22 cellular contexts compared by ENCODE assay signal in genomic region chr7:47751068-47751467, GRCh38.
A peak's percentile ranks its signal among the peaks of the same experiment; 100 is the strongest.
DNase-seq lines count a peak whose midpoint lies in the region; ATAC-seq, FAIRE-seq and TF ChIP-seq lines count a peak whose summit lies in the region.
"Had no signal": no experiment of that assay in that cellular context is flagged by ENCODE, and none has a peak within 500 bp of the region (broad histone marks: within the 10 kb centered on the region; RNA-seq: fewer than 3 reads in every experiment).

No MANE protein-coding gene starts in this region.

- peaks cover 9% of the 10 kb centered on the region for H3K4me1 Mint-ChIP-seq in activated naive CD8-positive, alpha-beta T cell treated with anti-CD3 and anti-CD28 coated beads, Interleukin-2, amount 10 ng/mL, durations not matched to agents 7 days and 5 days
- H3K4me1 Mint-ChIP-seq: H9 had no signal

- POLR2A ChIA-PET in activated naive CD8-positive, alpha-beta T cell treated with anti-CD3 and anti-CD28 coated beads, Interleukin-2, amount 10 ng/mL, durations not matched to agents 7 days and 5 days (lab: Charles Lee), result no interaction called here

- H2AFZ ChIP-seq in keratinocyte (ENCODE audit: control insufficient read depth, low read length) (peak overlapping the region; percentile 2), GM23248 (no peak overlapping the region)

- dilution Hi-C loops in keratinocyte (cut with MboI; ENCODE audit: extremely low pct_ligation_motif_present, low sequenced_read_pairs), result no loop called here

- peaks cover 0 to 15% (median 7%) of the 10 kb centered on the region in 10 experiments; a peak in 13 of 20 replicates for H3K4me1 ChIP-seq in BLaER1 treated with 17β-estradiol and CSF1 and Interleukin-3, amounts not matched to agents 10 nM and 100 nM
- H3K4me1 ChIP-seq in keratinocyte (ENCODE audit: control insufficient read depth, extremely low read depth, insufficient read depth, low read length) (no peaks in the 10 kb centered on the region), GM23248 (ENCODE audit: insufficient read depth) (no peaks in the 10 kb centered on the region)
- H3K4me1 ChIP-seq: Peyer's patch had no signal

- TF ChIP-seq POLR2A in NB4 (IDR thresholded peaks at IDR 0.05; ENCODE audit: extremely low read depth, insufficient read length), result no peak

- no peaks in the 10 kb centered on the region for H3K9me2 ChIP-seq in GM23248 (ENCODE audit: insufficient read depth)
- H3K9me2 ChIP-seq: SK-N-SH had no signal

- H4K20me1 ChIP-seq in BLaER1 treated with 17β-estradiol and CSF1 and Interleukin-3, amounts not matched to agents 10 nM and 100 nM, result no peaks in the 10 kb centered on the region
- no peaks in the 10 kb centered on the region for H4K20me1 ChIP-seq in keratinocyte (ENCODE audit: control insufficient read depth, extremely low read depth, insufficient read depth, low read length)
- no peaks in the 10 kb centered on the region for H4K20me1 ChIP-seq in GM23248 (ENCODE audit: insufficient read depth)

- H3K9ac ChIP-seq in BLaER1 treated with 17β-estradiol and CSF1 and Interleukin-3, amounts not matched to agents 10 nM and 100 nM, result no peak overlapping the region
- no peak overlapping the region for H3K9ac ChIP-seq in keratinocyte (ENCODE audit: control insufficient read depth, extremely low read depth, insufficient read depth, low read length)
- H3K9ac ChIP-seq in GM23248, result no peak overlapping the region
- H3K9ac ChIP-seq: SK-N-SH had no signal

- no peaks in the 10 kb centered on the region for H3K36me3 ChIP-seq in BLaER1 treated with 17β-estradiol and CSF1 and Interleukin-3, amounts not matched to agents 10 nM and 100 nM
- no peaks in the 10 kb centered on the region for H3K36me3 ChIP-seq in keratinocyte (ENCODE audit: control insufficient read depth in 2 of 2, extremely low read depth in 1 of 2, insufficient read depth in 2 of 2, low read length in 2 of 2)
- no peaks in the 10 kb centered on the region for H3K36me3 ChIP-seq in GM23248 (ENCODE audit: low read depth)
- H3K36me3 ChIP-seq: Peyer's patch had no signal

- FAIRE-seq in keratinocyte (lab: Jason Lieb, UNC) (no peak), D721Med (lab: Jason Lieb, UNC) (no peak)
- FAIRE-seq: A204.1 had no signal

- H3K27me3 ChIP-seq in BLaER1 treated with 17β-estradiol and CSF1 and Interleukin-3, amounts not matched to agents 10 nM and 100 nM, result no peaks in the 10 kb centered on the region
- H3K27me3 ChIP-seq in keratinocyte (ENCODE audit: control insufficient read depth, extremely low read depth, insufficient read depth, low read length), result peaks cover 2% of the 10 kb centered on the region
- H3K27me3 ChIP-seq in GM23248 (replicated peaks; ENCODE audit: insufficient read depth), result no peaks in the 10 kb centered on the region
- H3K27me3 ChIP-seq: Peyer's patch had no signal

- H3K9me3 ChIP-seq in BLaER1 treated with 17β-estradiol and CSF1 and Interleukin-3, amounts not matched to agents 10 nM and 100 nM (replicated peaks in 1 of 11), result peaks cover 0 to 14% (median 10%) of the 10 kb centered on the region in 11 experiments; a peak in 18 of 22 replicates
- no peaks in the 10 kb centered on the region for H3K9me3 ChIP-seq in keratinocyte (ENCODE audit: control insufficient read depth, low read depth, low read length)
- no peaks in the 10 kb centered on the region for H3K9me3 ChIP-seq in GM23248 (ENCODE audit: low read depth)
- H3K9me3 ChIP-seq: Peyer's patch, SK-N-SH had no signal

- H3K27me3 Mint-ChIP-seq in activated naive CD8-positive, alpha-beta T cell treated with anti-CD3 and anti-CD28 coated beads, Interleukin-2, amount 10 ng/mL, durations not matched to agents 7 days and 5 days, result peaks cover 13% of the 10 kb centered on the region

- no peak overlapping the region for H3K27ac ChIP-seq in BLaER1 treated with 17β-estradiol and CSF1 and Interleukin-3, amounts not matched to agents 10 nM and 100 nM
- H3K27ac ChIP-seq in keratinocyte (ENCODE audit: control insufficient read depth, insufficient read depth, low read length) (no peak overlapping the region), GM23248 (no peak overlapping the region)
- H3K27ac ChIP-seq: C4-2B, Peyer's patch had no signal

- H3K9me1 ChIP-seq in keratinocyte (ENCODE audit: control insufficient read depth, extremely low read depth, insufficient read depth, low read length), result no peaks in the 10 kb centered on the region

- peak overlapping the region in 8 of 11 experiments; percentile 7 to 62 (median 28); a peak in 13 of 22 replicates for H3K4me2 ChIP-seq in BLaER1 treated with 17β-estradiol and CSF1 and Interleukin-3, amounts not matched to agents 10 nM and 100 nM
- H3K4me2 ChIP-seq in keratinocyte (ENCODE audit: control insufficient read depth, extremely low read depth, insufficient read depth, low read depth, low read length) (no peak overlapping the region), GM23248 (ENCODE audit: unreplicated experiment) (no peak overlapping the region)
- H3K4me2 ChIP-seq: SK-N-SH had no signal

- no peak overlapping the region for H3K27ac Mint-ChIP-seq in activated naive CD8-positive, alpha-beta T cell treated with anti-CD3 and anti-CD28 coated beads, Interleukin-2, amount 10 ng/mL, durations not matched to agents 7 days and 5 days
- H3K27ac Mint-ChIP-seq: H9 had no signal

- H3K79me2 ChIP-seq in keratinocyte (ENCODE audit: control insufficient read depth, insufficient read depth, low read length), result no peaks in the 10 kb centered on the region
- no peaks in the 10 kb centered on the region for H3K79me2 ChIP-seq in GM23248 (ENCODE audit: insufficient read depth)

- no peaks in the 10 kb centered on the region for H3F3A ChIP-seq in GM23248 (ENCODE audit: insufficient read depth)

- ATAC-seq in activated naive CD8-positive, alpha-beta T cell treated with anti-CD3 and anti-CD28 coated beads, Interleukin-2, amount 10 ng/mL, durations not matched to agents 7 days and 5 days (ENCODE audit: low read depth), result peak; percentile 52
- no peak for ATAC-seq in GM21423 (IDR thresholded peaks at IDR 0.05; ENCODE audit: unreplicated experiment)

- H3K4me3 ChIP-seq in BLaER1 treated with 17β-estradiol and CSF1 and Interleukin-3, amounts not matched to agents 10 nM and 100 nM, result no peak overlapping the region
- no peak overlapping the region for H3K4me3 ChIP-seq in NB4 (ENCODE audit: low read depth, low read length)
- H3K4me3 ChIP-seq in keratinocyte (ENCODE audit: control insufficient read depth in 2 of 3, extremely low read depth in 1 of 3, insufficient read depth in 2 of 3, low read depth in 1 of 3, low read length in 3 of 3), result no peak overlapping the region
- no peak overlapping the region for H3K4me3 ChIP-seq in GM23248
- H3K4me3 ChIP-seq: Peyer's patch had no signal

- H3K9me3 Mint-ChIP-seq in activated naive CD8-positive, alpha-beta T cell treated with anti-CD3 and anti-CD28 coated beads, Interleukin-2, amount 10 ng/mL, durations not matched to agents 7 days and 5 days, result no peaks in the 10 kb centered on the region

- no peak for TF ChIP-seq CTCF in NB4 (IDR thresholded peaks at IDR 0.05; ENCODE audit: low read depth, low read length)
- no peak for TF ChIP-seq CTCF in keratinocyte (optimal IDR thresholded peaks at IDR 0.05 in 1 of 3, IDR thresholded peaks at IDR 0.05 in 1 of 3, conservative IDR thresholded peaks at IDR 0.05 in 1 of 3; ENCODE audit: extremely low read depth in 1 of 3, insufficient read depth in 2 of 3, low read length in 3 of 3)
- no peak for TF ChIP-seq CTCF in D721Med (IDR thresholded peaks at IDR 0.05; ENCODE audit: insufficient read depth, missing control alignments)

- WGBS in GM23248 (ENCODE audit: low coverage in 1 of 2, low lambda C conversion rate in 2 of 2, missing lambda C conversion rate in 2 of 2), 2 experiments, result 66% methylated on average over 6 of the region's 6 CpGs

- no peaks in the 10 kb centered on the region for H3K36me3 Mint-ChIP-seq in activated naive CD8-positive, alpha-beta T cell treated with anti-CD3 and anti-CD28 coated beads, Interleukin-2, amount 10 ng/mL, durations not matched to agents 7 days and 5 days

- H3K4me3 Mint-ChIP-seq in activated naive CD8-positive, alpha-beta T cell treated with anti-CD3 and anti-CD28 coated beads, Interleukin-2, amount 10 ng/mL, durations not matched to agents 7 days and 5 days, result no peak overlapping the region
- H3K4me3 Mint-ChIP-seq: H9 had no signal

- in situ Hi-C loops in GM23248 (cut with MboI), result no loop called here

- peak; percentile 11 for DNase-seq in NB4 (ENCODE audit: low read depth)
- no peak for DNase-seq in activated naive CD8-positive, alpha-beta T cell treated with anti-CD3 and anti-CD28 coated beads, Interleukin-2, amount 10 ng/mL, durations not matched to agents 7 days and 5 days
- no peak for DNase-seq in keratinocyte (ENCODE audit: low read depth, low spot score)
- DNase-seq in SW 1271 (lab: John Stamatoyannopoulos, UW), result no peak
- no peak for DNase-seq in GM23248
- no peak for DNase-seq in D721Med (ENCODE audit: insufficient read length, low spot score)
- DNase-seq: DMS153, EL, H9, KBM-7, NCI-H1092 treated with DMSO at 0.1 percent for 48 hours, NCI-H1694, NCI-H2107, NCI-H2227 treated with DMSO at 0.1 percent for 48 hours, NCI-H524, Peyer's patch, SHP77, SK-N-SH had no signal

Comparison
In these comparisons a context has a peak if more than half of its experiments do, and no peak if none do; other contexts are left out.
1. H3K4me2 ChIP-seq: peak in BLaER1 treated with 17β-estradiol and CSF1 and Interleukin-3, amounts not matched to agents 10 nM and 100 nM (8 of 11); none in keratinocyte (single experiment) and GM23248 (single experiment).